8 cellular contexts compared by ENCODE assay signal in the genomic region with DNA sequence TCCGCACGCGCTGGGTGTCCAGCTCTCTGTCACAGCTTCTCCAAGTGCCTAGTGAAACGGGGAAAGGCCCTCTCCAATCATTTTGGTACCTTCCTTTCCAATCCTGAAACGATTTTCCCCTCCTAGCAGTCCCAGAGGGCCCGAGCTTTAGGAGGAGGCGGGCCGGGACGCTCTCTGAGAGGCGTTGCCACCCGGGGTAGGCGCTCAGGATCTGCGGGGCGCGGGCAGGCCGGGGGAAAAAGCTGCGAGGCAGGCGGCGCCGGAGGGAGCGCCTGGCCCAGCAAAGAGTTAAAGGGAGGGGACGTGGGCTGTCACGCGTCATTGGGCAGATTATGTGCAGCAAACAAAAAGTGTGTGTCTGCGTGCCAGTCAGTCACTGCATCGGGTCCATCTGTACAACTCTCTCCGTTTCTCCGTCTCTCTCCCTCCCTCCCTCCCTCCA. TPM values are rescaled to one million over a fixed set of nuclear protein-coding genes. Genes with fewer than 3 reads are reported as not detected.
DNase-seq lines count a peak whose midpoint lies in the region; ATAC-seq and TF ChIP-seq lines count a peak whose summit lies in the region.

A gene (plus strand): TSS at position 372 of the 442 bp plus-strand sequence. CDS start 2,578 bp downstream, outside the sequence.

- H3K27ac Mint-ChIP-seq in activated CD4-positive, alpha-beta T cell treated with anti-CD3 and anti-CD28 coated beads, Interleukin-2, amount 10 ng/mL, durations not matched to agents 7 days and 5 days = no peak within 1 kb of the TSS
- H3K27ac Mint-ChIP-seq in progenitor cell of endocrine pancreas = peak within 1 kb of the TSS; percentile 37

- no peaks in the 10 kb centered on the region for H3K36me3 ChIP-seq in HUES6 (ENCODE audit: control insufficient read depth, insufficient read depth, low read length)
- H3K36me3 ChIP-seq in PC-9 (ENCODE audit: low read depth) = no peaks in the 10 kb centered on the region

- H3K9ac ChIP-seq in HUES6 (ENCODE audit: low read length) = no peak within 1 kb of the TSS

- no peak for TF ChIP-seq CTCF in fibroblast of the aortic adventitia (IDR thresholded peaks at IDR 0.05; ENCODE audit: insufficient read depth, low read length)
- TF ChIP-seq CTCF in progenitor cell of endocrine pancreas (IDR thresholded peaks at IDR 0.05; ENCODE audit: unreplicated experiment) = no peak
- no peak for TF ChIP-seq CTCF in PC-9 (conservative IDR thresholded peaks at IDR 0.05)

- no peaks in the 10 kb centered on the region for H4K20me1 ChIP-seq in PC-9 (ENCODE audit: insufficient read depth)

- H3K4me2 ChIP-seq in PC-9 = no peak within 1 kb of the TSS

- peak within 1 kb of the TSS; percentile 48 for H3K4me3 ChIP-seq in HUES6 (ENCODE audit: low read depth, low read length)
- peak within 1 kb of the TSS; percentile 47 for H3K4me3 ChIP-seq in fibroblast of the aortic adventitia (ENCODE audit: low read depth, low read length)
- no peak within 1 kb of the TSS for H3K4me3 ChIP-seq in PC-9

- no peaks in the 10 kb centered on the region for H3K9me3 Mint-ChIP-seq in activated CD4-positive, alpha-beta T cell treated with anti-CD3 and anti-CD28 coated beads, Interleukin-2, amount 10 ng/mL, durations not matched to agents 7 days and 5 days
- no peaks in the 10 kb centered on the region for H3K9me3 Mint-ChIP-seq in progenitor cell of endocrine pancreas (ENCODE audit: low read depth)

- no peaks in the 10 kb centered on the region for H3K79me2 ChIP-seq in PC-9 (ENCODE audit: low read depth)

- no peaks in the 10 kb centered on the region for H3F3A ChIP-seq in PC-9 (ENCODE audit: insufficient read depth, low read depth)

- no TSS peak for BruUV-seq in PC-9 (replicated peaks; lab: Mats Ljungman, UMichigan)

- no peaks in the 10 kb centered on the region for H3K9me2 ChIP-seq in PC-9 (ENCODE audit: insufficient read depth)

- DNase-seq in Ammon's horn (ENCODE audit: low spot score) (peak; percentile 96), fibroblast of the aortic adventitia (ENCODE audit: low read depth) (no peak), progenitor cell of endocrine pancreas (ENCODE audit: low spot score, unreplicated experiment) (no peak), PC-9 (no peak)
- peak; percentile 19 for DNase-seq in activated CD4-positive, alpha-beta T cell treated with anti-CD3 and anti-CD28 coated beads, Interleukin-2, amount 10 ng/mL, durations not matched to agents 7 days and 5 days

- H3K9me3 ChIP-seq in HUES6 (ENCODE audit: control insufficient read depth, insufficient read depth, low read depth, low read length) = no peaks in the 10 kb centered on the region
- no peaks in the 10 kb centered on the region for H3K9me3 ChIP-seq in PC-9 (ENCODE audit: insufficient read depth, low read depth)

- peak within 1 kb of the TSS; percentile 38 for H3K4me3 Mint-ChIP-seq in activated CD4-positive, alpha-beta T cell treated with anti-CD3 and anti-CD28 coated beads, Interleukin-2, amount 10 ng/mL, durations not matched to agents 7 days and 5 days
- no peak within 1 kb of the TSS for H3K4me3 Mint-ChIP-seq in progenitor cell of endocrine pancreas (ENCODE audit: low read depth)

- H3K4me1 ChIP-seq in HUES6 (ENCODE audit: control insufficient read depth, insufficient read depth, low read length) = peaks cover 20% of the 10 kb centered on the region; the same call in 1 of the 2 replicates
- no peaks in the 10 kb centered on the region for H3K4me1 ChIP-seq in PC-9 (replicated peaks; ENCODE audit: insufficient read depth)

- no peak within 1 kb of the TSS for H2AFZ ChIP-seq in PC-9

- no peak within 1 kb of the TSS for H3K27ac ChIP-seq in HUES6 (ENCODE audit: low read depth, low read length)
- no peak within 1 kb of the TSS for H3K27ac ChIP-seq in PC-9

- H3K36me3 Mint-ChIP-seq in activated CD4-positive, alpha-beta T cell treated with anti-CD3 and anti-CD28 coated beads, Interleukin-2, amount 10 ng/mL, durations not matched to agents 7 days and 5 days (ENCODE audit: low read depth) = peaks cover 41% of the 10 kb centered on the region
- H3K36me3 Mint-ChIP-seq in progenitor cell of endocrine pancreas (ENCODE audit: insufficient read depth) = no peaks in the 10 kb centered on the region

- POLR2A ChIA-PET in activated CD4-positive, alpha-beta T cell treated with anti-CD3 and anti-CD28 coated beads, Interleukin-2, amount 10 ng/mL, durations not matched to agents 7 days and 5 days (lab: Charles Lee) = no interaction called here
- POLR2A ChIA-PET in PC-9 (lab: Charles Lee; ENCODE audit: unreplicated experiment) = no interaction called here

- ATAC-seq in HG03432 (IDR thresholded peaks at IDR 0.05; ENCODE audit: unreplicated experiment) = no peak
- no peak for ATAC-seq in HG02759 (IDR thresholded peaks at IDR 0.05; ENCODE audit: unreplicated experiment)

- H3K27me3 ChIP-seq in HUES6 (ENCODE audit: control insufficient read depth, insufficient read depth, low read length) = peaks cover 100% of the 10 kb centered on the region
- no peaks in the 10 kb centered on the region for H3K27me3 ChIP-seq in PC-9 (ENCODE audit: insufficient read depth, low read depth)

- peaks cover 35% of the 10 kb centered on the region for H3K4me1 Mint-ChIP-seq in activated CD4-positive, alpha-beta T cell treated with anti-CD3 and anti-CD28 coated beads, Interleukin-2, amount 10 ng/mL, durations not matched to agents 7 days and 5 days
- peaks cover 6% of the 10 kb centered on the region for H3K4me1 Mint-ChIP-seq in progenitor cell of endocrine pancreas (ENCODE audit: low read depth)

- peaks cover 76% of the 10 kb centered on the region for H3K27me3 Mint-ChIP-seq in activated CD4-positive, alpha-beta T cell treated with anti-CD3 and anti-CD28 coated beads, Interleukin-2, amount 10 ng/mL, durations not matched to agents 7 days and 5 days
- H3K27me3 Mint-ChIP-seq in progenitor cell of endocrine pancreas = peaks cover 96% of the 10 kb centered on the region

- intact Hi-C loops in PC-9 (cut with micrococcal nuclease; ENCODE audit: unreplicated experiment) = no loop called here

- CTCF ChIA-PET in activated CD4-positive, alpha-beta T cell treated with anti-CD3 and anti-CD28 coated beads, Interleukin-2, amount 10 ng/mL, durations not matched to agents 7 days and 5 days (lab: Charles Lee) = interaction anchor here (0.9 to 1.2 kb wide), 2 partner anchors 72 to 125 kb away, joined by 3 read pairs; no protein-coding TSS in a partner anchor
- CTCF ChIA-PET in PC-9 (lab: Charles Lee) = no interaction called here

RNA-seq across cellular contexts. Expression of the gene that starts here (rescaled TPM):
- total RNA-seq in activated CD4-positive, alpha-beta T cell treated with anti-CD3 and anti-CD28 coated beads, Interleukin-2, amount 10 ng/mL, durations not matched to agents 7 days and 5 days = 1 to 10 TPM; 4.8 to 5.2 TPM
- total RNA-seq in fibroblast of the aortic adventitia (ENCODE audit: low replicate concordance) (7.8 and 15.6 TPM in 2 replicates), progenitor cell of endocrine pancreas (0.31 and 0.38 TPM in 2 replicates), PC-9 (2021) (0.26 and 0.88 TPM in 2 replicates)

Comparison
In these comparisons a context has a peak if more than half of its experiments do, and no peak if none do; other contexts are left out.
1. DNase-seq: peak in Ammon's horn (single experiment) and activated CD4-positive, alpha-beta T cell treated with anti-CD3 and anti-CD28 coated beads, Interleukin-2, amount 10 ng/mL, durations not matched to agents 7 days and 5 days (single experiment); none in fibroblast of the aortic adventitia (single experiment), progenitor cell of endocrine pancreas (single experiment) and PC-9 (0 of 2).